In the genomic region with DNA sequence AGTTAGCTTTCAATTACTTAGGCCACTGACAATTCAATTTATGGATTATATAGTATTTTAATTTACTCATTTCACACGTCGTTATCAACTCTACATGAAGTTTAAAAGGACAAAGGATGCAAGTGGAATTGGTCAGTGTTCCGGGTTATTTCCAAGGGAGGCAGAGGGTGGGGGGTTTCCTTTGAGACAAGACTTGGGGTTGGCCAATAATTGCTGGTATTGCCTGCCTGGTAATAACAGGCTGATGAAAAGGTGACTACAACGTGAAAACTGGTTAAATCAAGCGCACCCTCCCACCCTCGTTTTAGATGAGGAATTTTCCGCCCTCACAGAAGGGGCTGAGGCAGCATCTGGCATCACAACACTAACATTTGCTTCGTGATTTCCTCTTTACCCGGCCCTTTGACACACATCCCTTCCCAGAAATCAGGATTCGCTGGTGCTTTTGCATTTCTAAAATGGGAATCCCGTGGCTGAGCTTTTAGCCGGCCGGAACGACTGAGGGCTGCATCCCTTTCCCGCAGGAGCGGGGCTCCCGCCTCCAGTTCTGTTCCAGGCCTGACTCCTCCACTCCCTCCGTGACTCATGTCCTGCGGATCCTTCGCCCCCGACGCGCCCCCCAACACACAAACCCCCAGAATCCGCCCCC, we compare ENCODE assay signal across 8 cellular contexts. TPM values are rescaled to one million over a fixed set of nuclear protein-coding genes. Genes with fewer than 3 reads are reported as not detected.
DNase-seq lines count a peak whose midpoint lies in the region; ATAC-seq and TF ChIP-seq lines count a peak whose summit lies in the region.

No MANE protein-coding gene starts in this region.

- CTCF ChIA-PET in activated CD4-positive, alpha-beta memory T cell treated with anti-CD3 and anti-CD28 coated beads, Interleukin-2, amount 10 ng/mL, durations not matched to agents 7 days and 5 days (lab: Charles Lee), result interaction anchor here (0.6 to 17.6 kb wide), 9 partner anchors 12 to 147 kb away, joined by 3 to 327 read pairs (median 4); no protein-coding TSS in a partner anchor

- peak overlapping the region; percentile 54 for H2AFZ ChIP-seq in MM.1S (ENCODE audit: low read length)

- peaks cover 34% of the 10 kb centered on the region for H3K4me1 Mint-ChIP-seq in activated CD4-positive, alpha-beta memory T cell treated with anti-CD3 and anti-CD28 coated beads, Interleukin-2, amount 10 ng/mL, durations not matched to agents 7 days and 5 days
- H3K4me1 Mint-ChIP-seq in neural crest cell, result peaks cover 31% of the 10 kb centered on the region

- H3F3A ChIP-seq in MM.1S (ENCODE audit: insufficient read depth, low read length), result peaks cover 30% of the 10 kb centered on the region

- peak overlapping the region; percentile 73 for H3K4me3 ChIP-seq in MM.1S (ENCODE audit: low read length)
- peak overlapping the region; percentile 48 for H3K4me3 ChIP-seq in fibroblast of mammary gland (ENCODE audit: control insufficient read depth, low read depth, low read length)

- DNase-seq in EH (ENCODE audit: low read depth) (peak; percentile 84), MM.1S (no peak), fibroblast of mammary gland (ENCODE audit: low read depth) (no peak), neural crest cell (ENCODE audit: low read depth, low spot score) (no peak), mesenteric fat pad (ENCODE audit: low spot score) (no peak), T1000 (lab: John Stamatoyannopoulos, UW) (no peak)
- DNase-seq in activated CD4-positive, alpha-beta memory T cell treated with anti-CD3 and anti-CD28 coated beads, Interleukin-2, amount 10 ng/mL, durations not matched to agents 7 days and 5 days, result no peak

- H3K9me3 Mint-ChIP-seq in activated CD4-positive, alpha-beta memory T cell treated with anti-CD3 and anti-CD28 coated beads, Interleukin-2, amount 10 ng/mL, durations not matched to agents 7 days and 5 days, result no peaks in the 10 kb centered on the region
- H3K9me3 Mint-ChIP-seq in neural crest cell, result no peaks in the 10 kb centered on the region

- peak overlapping the region; percentile 94 for H3K4me3 Mint-ChIP-seq in activated CD4-positive, alpha-beta memory T cell treated with anti-CD3 and anti-CD28 coated beads, Interleukin-2, amount 10 ng/mL, durations not matched to agents 7 days and 5 days
- H3K4me3 Mint-ChIP-seq in neural crest cell, result peak overlapping the region; percentile 96

- no peaks in the 10 kb centered on the region for H3K9me3 ChIP-seq in MM.1S (replicated peaks; ENCODE audit: insufficient read depth, low read length)

- peaks cover 17% of the 10 kb centered on the region for H4K20me1 ChIP-seq in MM.1S (ENCODE audit: insufficient read depth, low read length)

- no peak for TF ChIP-seq CTCF in MM.1S (IDR thresholded peaks at IDR 0.05; ENCODE audit: low read length)
- TF ChIP-seq CTCF in fibroblast of mammary gland (conservative IDR thresholded peaks at IDR 0.05; ENCODE audit: control insufficient read depth, insufficient read depth, low read depth, low read length), result no peak
- TF ChIP-seq CTCF in neural crest cell (conservative IDR thresholded peaks at IDR 0.05), result no peak

- H3K27me3 ChIP-seq in MM.1S (replicated peaks; ENCODE audit: insufficient read depth, low read length), result no peaks in the 10 kb centered on the region

- POLR2A ChIA-PET in activated CD4-positive, alpha-beta memory T cell treated with anti-CD3 and anti-CD28 coated beads, Interleukin-2, amount 10 ng/mL, durations not matched to agents 7 days and 5 days (lab: Charles Lee), result interaction anchor here (0.8 to 19.6 kb wide), 19 partner anchors 8 to 486 kb away, joined by 3 to 1021 read pairs (median 16); a partner anchor contains a TSS

- H3K36me3 ChIP-seq in MM.1S (replicated peaks; ENCODE audit: insufficient read depth, low read length), result peaks cover 14% of the 10 kb centered on the region

- H3K4me1 ChIP-seq in MM.1S (ENCODE audit: low read length), result peaks cover 25% of the 10 kb centered on the region

- H3K79me2 ChIP-seq in MM.1S (ENCODE audit: low read length), result peaks cover 38% of the 10 kb centered on the region

- peak overlapping the region; percentile 91 for H3K9ac ChIP-seq in MM.1S (ENCODE audit: low read length)

- H3K4me2 ChIP-seq in MM.1S (ENCODE audit: low read depth, low read length), result peak overlapping the region; percentile 58

- peak overlapping the region; percentile 98 for H3K27ac Mint-ChIP-seq in activated CD4-positive, alpha-beta memory T cell treated with anti-CD3 and anti-CD28 coated beads, Interleukin-2, amount 10 ng/mL, durations not matched to agents 7 days and 5 days
- H3K27ac Mint-ChIP-seq in neural crest cell (ENCODE audit: unreplicated experiment), result peak overlapping the region; percentile 98

- peak overlapping the region; percentile 73; the same call in 1 of the 2 replicates for H3K27ac ChIP-seq in MM.1S (ENCODE audit: low read length)

- H3K36me3 Mint-ChIP-seq in activated CD4-positive, alpha-beta memory T cell treated with anti-CD3 and anti-CD28 coated beads, Interleukin-2, amount 10 ng/mL, durations not matched to agents 7 days and 5 days (ENCODE audit: low read depth), result peaks cover 45% of the 10 kb centered on the region
- no peaks in the 10 kb centered on the region for H3K36me3 Mint-ChIP-seq in neural crest cell (ENCODE audit: low read depth)

- no peak for ATAC-seq in HG02870 (IDR thresholded peaks at IDR 0.05; ENCODE audit: unreplicated experiment)

- peaks cover 1% of the 10 kb centered on the region for H3K27me3 Mint-ChIP-seq in activated CD4-positive, alpha-beta memory T cell treated with anti-CD3 and anti-CD28 coated beads, Interleukin-2, amount 10 ng/mL, durations not matched to agents 7 days and 5 days
- peaks cover 37% of the 10 kb centered on the region for H3K27me3 Mint-ChIP-seq in neural crest cell (ENCODE audit: low read depth)

- H3K9me2 ChIP-seq in MM.1S (replicated peaks; ENCODE audit: insufficient read depth, low read length), result no peaks in the 10 kb centered on the region

RNA-seq across cellular contexts. Expression of a gene that starts 1.0 kb away (rescaled TPM):
- 100 to 1,000 TPM; 497 to 505 TPM for total RNA-seq in activated CD4-positive, alpha-beta memory T cell treated with anti-CD3 and anti-CD28 coated beads, Interleukin-2, amount 10 ng/mL, durations not matched to agents 7 days and 5 days
- total RNA-seq in neural crest cell (8.6 and 9.1 TPM in 2 replicates), mesenteric fat pad (213 TPM)

Comparison
In these comparisons a context has a peak if more than half of its experiments do, and no peak if none do; other contexts are left out.
1. RNA of a gene that starts 1.0 kb away (total RNA-seq): 497 to 505 TPM in activated CD4-positive, alpha-beta memory T cell treated with anti-CD3 and anti-CD28 coated beads, Interleukin-2, amount 10 ng/mL, durations not matched to agents 7 days and 5 days and 213 TPM in mesenteric fat pad (single experiment); 8.6 to 9.1 TPM in neural crest cell; every median in the first group is over 10 times any median in the second.